Comparison of ENCODE assay signal across 8 cellular contexts in the genomic region with DNA sequence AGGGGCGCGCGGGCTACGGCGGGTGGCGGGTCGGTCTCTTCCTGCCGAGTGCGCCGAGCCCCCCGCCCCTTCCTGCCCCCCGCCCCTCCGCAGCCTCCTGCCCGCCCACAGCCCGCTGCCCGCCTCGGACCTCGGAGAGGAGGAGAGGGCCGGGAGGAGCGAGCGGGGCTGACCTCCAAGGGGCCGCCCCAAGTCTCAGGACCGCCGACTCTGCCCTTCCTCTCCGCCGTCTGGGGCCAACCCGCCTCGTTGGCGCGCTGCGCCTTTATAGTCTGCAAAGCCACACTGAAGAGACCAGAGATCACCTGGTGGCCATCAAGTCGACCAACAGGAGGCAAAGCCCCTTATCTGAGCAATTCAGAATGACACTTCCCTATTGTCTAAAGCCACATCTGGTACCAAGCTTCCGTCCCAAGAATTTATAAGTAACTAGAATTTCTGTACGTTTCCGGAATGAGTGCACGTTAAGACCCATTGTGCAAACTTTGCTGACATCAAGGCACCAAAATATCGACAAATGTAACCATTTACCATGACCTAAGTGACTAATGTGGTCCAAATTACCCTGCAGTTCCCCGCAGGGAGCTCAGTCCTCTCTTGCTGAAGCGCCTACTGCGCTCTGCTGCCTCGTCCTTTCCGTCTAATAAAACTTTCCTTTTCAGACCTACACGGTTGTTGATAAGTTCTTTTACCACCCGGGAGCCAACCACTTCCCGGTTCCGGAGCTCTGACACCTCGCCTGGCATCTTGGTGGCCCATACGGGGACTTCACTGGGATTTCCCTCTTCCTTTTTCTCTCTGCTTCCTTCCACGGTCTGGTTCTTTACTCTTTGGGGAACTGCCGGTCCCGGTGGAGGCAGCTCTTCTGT. TPM values are rescaled to one million over a fixed set of nuclear protein-coding genes. Genes with fewer than 3 reads are reported as not detected.
A peak's percentile ranks its signal among the peaks of the same experiment; 100 is the strongest.
DNase-seq lines count a peak whose midpoint lies in the region; ATAC-seq lines count a peak whose summit lies in the region.

A gene (minus strand): TSS at position 38 of the 869 bp plus-strand sequence. CDS start 55 bp downstream, outside the sequence.

- peak; percentile 75 for ATAC-seq in GM18909 (IDR thresholded peaks at IDR 0.05; ENCODE audit: poor library complexity, unreplicated experiment)
- peak; percentile 64 to 74 for ATAC-seq in activated T-cell treated with anti-CD3 and anti-CD28 coated beads, Interleukin-2, amount 50 U/mL, for 72 hours (replicated peaks in 1 of 2)

- H3K36me3 Mint-ChIP-seq in activated T-cell treated with anti-CD3 and anti-CD28 coated beads, Interleukin-2, amount 50 U/mL, for 72 hours (ENCODE audit: insufficient read depth in 2 of 2), result peaks cover 3 to 6% of the 10 kb centered on the region in 2 donors

- no peaks in the 10 kb centered on the region for H3K9me3 Mint-ChIP-seq in activated T-cell treated with anti-CD3 and anti-CD28 coated beads, Interleukin-2, amount 50 U/mL, for 72 hours

- H3K4me3 Mint-ChIP-seq in activated T-cell treated with anti-CD3 and anti-CD28 coated beads, Interleukin-2, amount 50 U/mL, for 72 hours, result peak within 1 kb of the TSS; percentile 89 to 95

- H3K27me3 ChIP-seq in stomach smooth muscle (ENCODE audit: control insufficient read depth in 1 of 2, insufficient read depth in 2 of 2, low read length in 2 of 2), result peaks cover 57 to 67% of the 10 kb centered on the region in 2 donors

- H3K4me1 ChIP-seq in stomach smooth muscle (ENCODE audit: control insufficient read depth, insufficient read depth, low read length), result peaks cover 11% of the 10 kb centered on the region

- no peak within 1 kb of the TSS for H3K27ac ChIP-seq in stomach smooth muscle (ENCODE audit: low read length)

- no peak within 1 kb of the TSS for H3K9ac ChIP-seq in stomach smooth muscle (ENCODE audit: low read length in 2 of 2)

- H3K27ac Mint-ChIP-seq in activated T-cell treated with anti-CD3 and anti-CD28 coated beads, Interleukin-2, amount 50 U/mL, for 72 hours, result peak within 1 kb of the TSS; percentile 29

- no peaks in the 10 kb centered on the region for H3K36me3 ChIP-seq in stomach smooth muscle (ENCODE audit: control insufficient read depth in 2 of 2, insufficient read depth in 2 of 2, low read length in 2 of 2)

- H3K4me3 ChIP-seq in stomach smooth muscle (ENCODE audit: low read length in 2 of 2), result peak within 1 kb of the TSS; percentile 53 to 59

- no peaks in the 10 kb centered on the region for H3K9me3 ChIP-seq in stomach smooth muscle (ENCODE audit: control insufficient read depth in 2 of 2, low read length in 2 of 2)

- in situ Hi-C loops in ACHN (cut with HindIII; ENCODE audit: low pct_ligation_motif_present, low pct_unique_long_range_greater_than_20kb, low sequenced_read_pairs), result no loop called here

- peaks cover 27% of the 10 kb centered on the region for H3K4me1 Mint-ChIP-seq in activated T-cell treated with anti-CD3 and anti-CD28 coated beads, Interleukin-2, amount 50 U/mL, for 72 hours (ENCODE audit: low read depth)

- H3K27me3 Mint-ChIP-seq in activated T-cell treated with anti-CD3 and anti-CD28 coated beads, Interleukin-2, amount 50 U/mL, for 72 hours (ENCODE audit: low read depth), result peaks cover 63% of the 10 kb centered on the region

- peak; percentile 14 for DNase-seq in AG08396 (ENCODE audit: low spot score)
- DNase-seq in KG1 (lab: John Stamatoyannopoulos, UW), result peak; percentile 90
- peak; percentile 33 to 52 for DNase-seq in activated T-cell treated with anti-CD3 and anti-CD28 coated beads, Interleukin-2, amount 50 U/mL, for 72 hours
- peak; percentile 86 for DNase-seq in iPS-NIHi7 (ENCODE audit: extremely low spot score)
- DNase-seq in COLO668 (lab: John Stamatoyannopoulos, UW; ENCODE audit: unreplicated experiment), result no peak
- DNase-seq in ACHN, result no peak

RNA-seq across cellular contexts. Expression of the gene that starts here (rescaled TPM):
- total RNA-seq in activated T-cell treated with anti-CD3 and anti-CD28 coated beads, Interleukin-2, amount 50 U/mL, for 72 hours, result 1 to 10 TPM; 4.0 to 4.4 TPM

Comparison
In these comparisons a context has a peak if more than half of its experiments do, and no peak if none do; other contexts are left out.
1. DNase-seq: peak in AG08396 (single experiment), KG1 (single experiment), activated T-cell treated with anti-CD3 and anti-CD28 coated beads, Interleukin-2, amount 50 U/mL, for 72 hours (2 of 2) and iPS-NIHi7 (single experiment); none in COLO668 (single experiment) and ACHN (single experiment).